8 cellular contexts compared by ENCODE assay signal in the genomic region with DNA sequence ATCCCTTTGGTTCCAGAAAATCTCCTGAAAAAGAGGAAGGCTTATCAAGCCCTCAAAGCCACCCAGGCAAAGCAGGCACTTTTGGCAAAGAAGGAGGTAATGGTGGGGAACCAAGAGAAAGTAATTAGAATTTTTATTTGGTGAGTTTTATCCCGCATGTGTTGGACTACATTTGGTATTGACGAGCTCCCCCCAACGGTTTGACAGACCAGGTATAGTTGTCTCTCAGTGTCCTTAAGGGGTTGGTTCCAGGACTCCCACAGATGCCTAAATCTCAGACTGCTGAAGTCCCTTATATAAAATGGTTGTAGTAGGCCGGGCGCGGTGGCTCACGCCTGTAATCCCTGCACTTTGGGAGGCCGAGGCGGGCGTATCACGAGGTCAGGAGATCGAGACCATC. TPM values are rescaled to one million over a fixed set of nuclear protein-coding genes. Genes with fewer than 3 reads are reported as not detected.
DNase-seq lines count a peak whose midpoint lies in the region; ATAC-seq, FAIRE-seq and TF ChIP-seq lines count a peak whose summit lies in the region.
"Not testable (repeated sequence)": the region's sequence is repeated elsewhere in the genome, so short reads cannot be mapped to it uniquely, and the experiment has no call there.

No MANE protein-coding gene starts in this region.

- not testable (repeated sequence) for TF ChIP-seq RAD21 in IMR-90 (IDR thresholded peaks at IDR 0.05; ENCODE audit: low read length); SK-N-SH (IDR thresholded peaks at IDR 0.05; ENCODE audit: low read length); H1 (IDR thresholded peaks at IDR 0.05 in 1 of 2, conservative IDR thresholded peaks at IDR 0.05 in 1 of 2; ENCODE audit: low read depth in 2 of 2, low read length in 2 of 2)

- peaks cover 52% of the 10 kb centered on the region for H3K79me2 ChIP-seq in SK-N-SH (ENCODE audit: insufficient read depth)
- H3K79me2 ChIP-seq in H1 (ENCODE audit: control insufficient read depth in 1 of 2, insufficient read depth in 2 of 2, low read length in 2 of 2): peaks cover 3 to 41% of the 10 kb centered on the region in 2 experiments; a peak in 3 of 4 replicates

- not testable (repeated sequence) for H3K9me3 Mint-ChIP-seq in CD4-positive, CD25-positive, alpha-beta regulatory T cell; activated naive CD8-positive, alpha-beta T cell (ENCODE audit: low read depth); neural crest cell

- dilution Hi-C loops in IMR-90 (cut with HindIII; ENCODE audit: low sequenced_read_pairs, unreplicated experiment): not testable (repeated sequence)

- 80% methylated on average over 1 of the region's 12 CpGs; no CpG with 5 or more reads in 1 of the 2 experiments for WGBS in IMR-90 (ENCODE audit: extremely low coverage in 2 of 2, insufficient read length in 1 of 2), 2 experiments
- 81% methylated on average over 12 of the region's 12 CpGs for WGBS in SK-N-SH (ENCODE audit: low lambda C conversion rate)
- WGBS in H1 (ENCODE audit: extremely low coverage in 1 of 2, insufficient coverage in 1 of 2, insufficient read length in 1 of 2, insufficient replicate concordance in 2 of 2, low coverage in 1 of 2, low lambda C conversion rate in 2 of 2, missing lambda C conversion rate in 1 of 2), 2 experiments: 91% methylated on average over 12 of the region's 12 CpGs; no CpG with 5 or more reads in 1 of the 2 experiments

- H3K9me3 ChIP-seq in CD4-positive, CD25-positive, alpha-beta regulatory T cell (ENCODE audit: control insufficient read depth in 2 of 2, low read length in 2 of 2); IMR-90 (ENCODE audit: control insufficient read depth, insufficient read depth, low read length); SK-N-SH; H1 (ENCODE audit: insufficient read depth in 2 of 2, low read depth in 1 of 2, low read length in 1 of 2); iPS-18c (ENCODE audit: control insufficient read depth, insufficient read depth, low read length); stomach smooth muscle (ENCODE audit: control insufficient read depth in 2 of 2, low read length in 2 of 2): not testable (repeated sequence)

- FAIRE-seq in H1 (lab: Jason Lieb, UNC): not testable (repeated sequence)

- H3K79me1 ChIP-seq in IMR-90 (ENCODE audit: low read depth in 1 of 2, low read length in 2 of 2): peaks cover 20 to 37% of the 10 kb centered on the region in 2 experiments
- not testable (repeated sequence) for H3K79me1 ChIP-seq in H1 (ENCODE audit: low read depth, low read length)

- not testable (repeated sequence) for H2BK20ac ChIP-seq in IMR-90 (ENCODE audit: low read depth, low read length); H1 (ENCODE audit: low read length)

- H3K36me3 Mint-ChIP-seq in CD4-positive, CD25-positive, alpha-beta regulatory T cell: peaks cover 27% of the 10 kb centered on the region
- not testable (repeated sequence) for H3K36me3 Mint-ChIP-seq in activated naive CD8-positive, alpha-beta T cell
- peaks cover 22% of the 10 kb centered on the region for H3K36me3 Mint-ChIP-seq in neural crest cell (ENCODE audit: low read depth)

- not testable (repeated sequence) for DNase-seq in CD4-positive, CD25-positive, alpha-beta regulatory T cell; IMR-90; SK-N-SH; H1 (ENCODE audit: low read depth in 1 of 2, low spot score in 2 of 2); neural crest cell (ENCODE audit: low read depth, low spot score)

- H4K91ac ChIP-seq in IMR-90 (ENCODE audit: insufficient read depth, low read depth, low read length); H1 (replicated peaks; ENCODE audit: insufficient read length, low read length): not testable (repeated sequence)

- peaks cover 23% of the 10 kb centered on the region for H3K4me1 ChIP-seq in CD4-positive, CD25-positive, alpha-beta regulatory T cell (ENCODE audit: control insufficient read depth, insufficient read depth, low read length, poor library complexity, severe bottlenecking)
- H3K4me1 ChIP-seq in IMR-90 (ENCODE audit: control insufficient read depth, insufficient read depth, low read length); SK-N-SH (ENCODE audit: control insufficient read depth in 1 of 2, insufficient read depth in 2 of 2, low read depth in 1 of 2, low read length in 1 of 2); H1 (replicated peaks in 1 of 4; ENCODE audit: control insufficient read depth in 3 of 4, insufficient read depth in 4 of 4, low read length in 3 of 4): not testable (repeated sequence)
- peaks cover 18% of the 10 kb centered on the region for H3K4me1 ChIP-seq in stomach smooth muscle (ENCODE audit: control insufficient read depth, insufficient read depth, low read length)

- H2AK5ac ChIP-seq in IMR-90 (ENCODE audit: low read depth, low read length); H1 (ENCODE audit: low read depth, low read length): not testable (repeated sequence)

- not testable (repeated sequence) for H3K4ac ChIP-seq in IMR-90 (ENCODE audit: low read depth, low read length); H1 (replicated peaks; ENCODE audit: insufficient read length, low read depth, low read length)

- POLR2A ChIA-PET in IMR-90 (lab: Charles Lee; ENCODE audit: unreplicated experiment): not testable (repeated sequence)
- POLR2A ChIA-PET in SK-N-SH (lab: Yijun Ruan, JAX) (interaction anchor here (0.9 to 2.7 kb wide), 3 partner anchors 9 to 219 kb away, joined by 3 to 18 read pairs (median 4); a partner anchor contains a TSS), H1 (lab: Charles Lee; ENCODE audit: partially characterized antibody) (interaction anchor here (0.6 to 7.2 kb wide), 10 partner anchors 9 to 191 kb away, joined by 3 to 130 read pairs (median 6); partner anchors contain the start of genes CNPY3, KLHDC3, MEA1 and TBCC)

- intact Hi-C loops in IMR-90 (cut with micrococcal nuclease): not testable (repeated sequence)

- CTCF ChIA-PET in IMR-90 (lab: Yijun Ruan, JAX): not testable (repeated sequence)
- CTCF ChIA-PET in SK-N-SH (lab: Yijun Ruan, JAX): interaction anchor here (0.6 to 1.3 kb wide), 2 partner anchors 9 to 155 kb away, joined by 3 read pairs; no protein-coding TSS in a partner anchor
- CTCF ChIA-PET in H1 (lab: Charles Lee; ENCODE audit: partially characterized antibody): interaction anchor here (0.7 to 1.6 kb wide), 4 partner anchors 18 to 174 kb away, joined by 3 to 4 read pairs (median 4); no protein-coding TSS in a partner anchor

- not testable (repeated sequence) for BruUV-seq in IMR-90 (replicated peaks; lab: Mats Ljungman, UMichigan)

- H4K8ac ChIP-seq in IMR-90 (ENCODE audit: low read depth in 2 of 2, low read length in 2 of 2): peak overlapping the region in 1 of 2 experiments; percentile 97; a peak in 2 of 4 replicates
- not testable (repeated sequence) for H4K8ac ChIP-seq in H1 (ENCODE audit: extremely low read depth, insufficient read depth, low read length)

- H3K9me2 ChIP-seq in SK-N-SH: not testable (repeated sequence)

- peak overlapping the region; percentile 24; the same call in 1 of the 2 replicates for H3K56ac ChIP-seq in IMR-90 (ENCODE audit: extremely low read depth, insufficient read depth, low read length)
- H3K56ac ChIP-seq in H1 (replicated peaks; ENCODE audit: insufficient read length, low read depth, low read length): not testable (repeated sequence)

- H3K23ac ChIP-seq in IMR-90 (ENCODE audit: low read depth, low read length); H1 (ENCODE audit: insufficient read length): not testable (repeated sequence)

- in situ Hi-C loops in IMR-90 (cut with MboI; ENCODE audit: low sequenced_read_pairs): loop anchor here (25.0 kb wide), 1 partner anchor 794 kb away; no protein-coding TSS in a partner anchor

- not testable (repeated sequence) for H2BK5ac ChIP-seq in IMR-90 (ENCODE audit: low read depth, low read length, poor library complexity, severe bottlenecking); H1 (ENCODE audit: low read depth, low read length)

- not testable (repeated sequence) for H3K14ac ChIP-seq in IMR-90 (replicated peaks; ENCODE audit: low read depth, low read length); H1 (ENCODE audit: insufficient read length)

- not testable (repeated sequence) for H2AFZ ChIP-seq in IMR-90 (replicated peaks; ENCODE audit: low read length, poor library complexity); SK-N-SH (ENCODE audit: low read depth); H1 (ENCODE audit: low read length)

- not testable (repeated sequence) for TF ChIP-seq EP300 in SK-N-SH (IDR thresholded peaks at IDR 0.05; ENCODE audit: borderline replicate concordance in 1 of 2, low read depth in 1 of 2, low read length in 1 of 2); H1 (IDR thresholded peaks at IDR 0.05; ENCODE audit: borderline replicate concordance in 1 of 2, low read depth in 2 of 2, low read length in 2 of 2)

- H3K27ac Mint-ChIP-seq in CD4-positive, CD25-positive, alpha-beta regulatory T cell: peak overlapping the region; percentile 99 to 100 (median 99)
- H3K27ac Mint-ChIP-seq in activated naive CD8-positive, alpha-beta T cell: peak overlapping the region; percentile 99
- peak overlapping the region; percentile 100 for H3K27ac Mint-ChIP-seq in neural crest cell (ENCODE audit: unreplicated experiment)

- H3K4me3 ChIP-seq in CD4-positive, CD25-positive, alpha-beta regulatory T cell (ENCODE audit: low read depth, low read length): peak overlapping the region; percentile 98
- H3K4me3 ChIP-seq in IMR-90 (ENCODE audit: insufficient read depth, low read depth, low read length): peak overlapping the region; percentile 69; the same call in 1 of the 2 replicates
- peak overlapping the region; percentile 74 to 87 for H3K4me3 ChIP-seq in SK-N-SH (ENCODE audit: low read depth in 2 of 2, low read length in 1 of 2)
- peak overlapping the region in 3 of 4 experiments; percentile 89 to 99 (median 98); a peak in 5 of 8 replicates for H3K4me3 ChIP-seq in H1 (ENCODE audit: extremely low read depth in 1 of 4, insufficient read depth in 2 of 4, low read depth in 3 of 4, low read length in 4 of 4)
- peak overlapping the region; percentile 85; the same call in 1 of the 2 replicates for H3K4me3 ChIP-seq in iPS-18c (ENCODE audit: insufficient read depth, low read depth, low read length)
- peak overlapping the region; percentile 23 to 96 for H3K4me3 ChIP-seq in stomach smooth muscle (ENCODE audit: low read length in 2 of 2)

- H4K20me1 ChIP-seq in IMR-90 (ENCODE audit: insufficient read depth, low read length); SK-N-SH (ENCODE audit: insufficient read depth): not testable (repeated sequence)
- peaks cover 3 to 14% of the 10 kb centered on the region in 2 experiments for H4K20me1 ChIP-seq in H1 (replicated peaks in 1 of 2; ENCODE audit: control insufficient read depth in 1 of 2, insufficient read depth in 2 of 2, low read length in 2 of 2)

- peaks cover 0 to 39% (median 15%) of the 10 kb centered on the region in 4 donors for H3K4me1 Mint-ChIP-seq in CD4-positive, CD25-positive, alpha-beta regulatory T cell
- peaks cover 27% of the 10 kb centered on the region for H3K4me1 Mint-ChIP-seq in activated naive CD8-positive, alpha-beta T cell (ENCODE audit: low read depth)
- peaks cover 18% of the 10 kb centered on the region for H3K4me1 Mint-ChIP-seq in neural crest cell

- H3K23me2 ChIP-seq in H1 (ENCODE audit: low read depth, low read length): not testable (repeated sequence)

- H3K27ac ChIP-seq in CD4-positive, CD25-positive, alpha-beta regulatory T cell (ENCODE audit: insufficient read depth, low read length, poor library complexity, severe bottlenecking): peak overlapping the region; percentile 93
- not testable (repeated sequence) for H3K27ac ChIP-seq in IMR-90 (ENCODE audit: insufficient read depth, low read length); H1 (ENCODE audit: low read depth, low read length)
- H3K27ac ChIP-seq in SK-N-SH (ENCODE audit: low read depth in 2 of 2, low read length in 1 of 2) (peak overlapping the region in 1 of 2 experiments; percentile 89; a peak in 1 of 4 replicates), stomach smooth muscle (ENCODE audit: low read length) (peak overlapping the region; percentile 95)

- H2BK12ac ChIP-seq in H1 (ENCODE audit: low read depth, low read length): not testable (repeated sequence)

- H2AK9ac ChIP-seq in IMR-90 (replicated peaks; ENCODE audit: low read depth, low read length, poor library complexity): not testable (repeated sequence)

- not testable (repeated sequence) for H2BK15ac ChIP-seq in IMR-90 (ENCODE audit: low read depth, low read length); H1 (ENCODE audit: low read length)

- TF ChIP-seq CTCF in IMR-90 (conservative IDR thresholded peaks at IDR 0.05; ENCODE audit: low read depth, low read length); SK-N-SH (IDR thresholded peaks at IDR 0.05); H1 (IDR thresholded peaks at IDR 0.05; ENCODE audit: control extremely low read depth in 1 of 3, insufficient read depth in 1 of 3, low read depth in 1 of 3, low read length in 3 of 3); neural crest cell (conservative IDR thresholded peaks at IDR 0.05): not testable (repeated sequence)

- H3K4me3 Mint-ChIP-seq in CD4-positive, CD25-positive, alpha-beta regulatory T cell: peak overlapping the region; percentile 93 to 99 (median 97)
- H3K4me3 Mint-ChIP-seq in activated naive CD8-positive, alpha-beta T cell: peak overlapping the region; percentile 96
- H3K4me3 Mint-ChIP-seq in neural crest cell: peak overlapping the region; percentile 99

- not testable (repeated sequence) for H3K9me1 ChIP-seq in IMR-90 (ENCODE audit: insufficient read depth, low read length)

- H3K4me2 ChIP-seq in IMR-90 (ENCODE audit: low read depth, low read length): peak overlapping the region; percentile 78
- peak overlapping the region; percentile 81 for H3K4me2 ChIP-seq in SK-N-SH
- peak overlapping the region; percentile 71 to 95; a peak in 3 of 4 replicates for H3K4me2 ChIP-seq in H1 (ENCODE audit: insufficient read depth in 1 of 2, low read depth in 2 of 2, low read length in 2 of 2)

- not testable (repeated sequence) for H3K18ac ChIP-seq in IMR-90 (ENCODE audit: low read depth, low read length); H1 (ENCODE audit: extremely low read depth, low read length)

- not testable (repeated sequence) for TF ChIP-seq POLR2A in IMR-90 (IDR thresholded peaks at IDR 0.05; ENCODE audit: low read depth, low read length); H1 (IDR thresholded peaks at IDR 0.05; ENCODE audit: control extremely low read depth in 1 of 2, low read depth in 2 of 2, low read length in 2 of 2)

- H3F3A ChIP-seq in SK-N-SH (replicated peaks; ENCODE audit: insufficient read depth): peaks cover 16% of the 10 kb centered on the region

- H2BK120ac ChIP-seq in IMR-90 (ENCODE audit: low read depth, low read length); H1 (replicated peaks; ENCODE audit: low read depth, low read length): not testable (repeated sequence)

- not testable (repeated sequence) for ATAC-seq in CD4-positive, CD25-positive, alpha-beta regulatory T cell (ENCODE audit: low read depth in 2 of 2); IMR-90 (ENCODE audit: low read depth)

- H3K27me3 ChIP-seq in CD4-positive, CD25-positive, alpha-beta regulatory T cell (ENCODE audit: control insufficient read depth, insufficient read depth, low read length); IMR-90 (ENCODE audit: control insufficient read depth, insufficient read depth, low read length); SK-N-SH (ENCODE audit: insufficient read depth); H1 (replicated peaks in 1 of 4; ENCODE audit: control insufficient read depth in 3 of 4, extremely low read depth in 1 of 4, insufficient read depth in 3 of 4, low read length in 3 of 4); stomach smooth muscle (ENCODE audit: control insufficient read depth in 1 of 2, insufficient read depth in 2 of 2, low read length in 2 of 2): not testable (repeated sequence)

- not testable (repeated sequence) for H3K27me3 Mint-ChIP-seq in CD4-positive, CD25-positive, alpha-beta regulatory T cell; activated naive CD8-positive, alpha-beta T cell; neural crest cell (ENCODE audit: low read depth)

- peaks cover 39% of the 10 kb centered on the region for H3K36me3 ChIP-seq in CD4-positive, CD25-positive, alpha-beta regulatory T cell (ENCODE audit: control insufficient read depth, insufficient read depth, low read length)
- peaks cover 33% of the 10 kb centered on the region for H3K36me3 ChIP-seq in IMR-90 (ENCODE audit: control insufficient read depth, insufficient read depth, low read length)
- H3K36me3 ChIP-seq in SK-N-SH (replicated peaks in 1 of 2; ENCODE audit: control insufficient read depth in 1 of 2, insufficient read depth in 2 of 2, low read length in 1 of 2): peaks cover 29 to 48% of the 10 kb centered on the region in 2 experiments
- H3K36me3 ChIP-seq in H1 (ENCODE audit: control insufficient read depth in 2 of 4, insufficient read depth in 4 of 4, low read length in 3 of 4): peaks cover 24 to 42% (median 37%) of the 10 kb centered on the region in 4 experiments
- peaks cover 25 to 28% of the 10 kb centered on the region in 2 donors for H3K36me3 ChIP-seq in stomach smooth muscle (ENCODE audit: control insufficient read depth in 2 of 2, insufficient read depth in 2 of 2, low read length in 2 of 2)

- not testable (repeated sequence) for H4K5ac ChIP-seq in IMR-90 (ENCODE audit: low read depth, low read length); H1 (ENCODE audit: insufficient read length, low read depth, low read length)

- peak overlapping the region; percentile 97 for H3K9ac ChIP-seq in IMR-90 (ENCODE audit: low read depth, low read length)
- peak overlapping the region; percentile 93 for H3K9ac ChIP-seq in SK-N-SH
- peak overlapping the region in 2 of 4 experiments; percentile 8 to 25; a peak in 3 of 7 replicates for H3K9ac ChIP-seq in H1 (replicated peaks in 1 of 4; ENCODE audit: extremely low read depth in 1 of 4, low read depth in 3 of 4, low read length in 3 of 4)
- H3K9ac ChIP-seq in stomach smooth muscle (ENCODE audit: low read length in 2 of 2): peak overlapping the region; percentile 90 to 99

RNA-seq across cellular contexts. Expression of gene RPL7L1, which starts 1.5 kb away (rescaled TPM):
- total RNA-seq in CD4-positive, CD25-positive, alpha-beta regulatory T cell: 64.4 TPM
- 10 to 100 TPM; 48.4 to 60.9 (median 54.2) TPM for polyA plus RNA-seq in CD4-positive, CD25-positive, alpha-beta regulatory T cell
- total RNA-seq in IMR-90 (2012; rRNA removed): 112 and 125 TPM in 2 replicates
- 31.3 and 43.0 TPM in 2 replicates for polyA plus RNA-seq in IMR-90 (2012; rRNA removed)
- polyA plus RNA-seq in IMR-90 (2012; cell fraction: cytosol; rRNA removed): 10.1 and 18.2 TPM in 2 replicates
- 3.2 and 12.8 TPM in 2 replicates for polyA plus RNA-seq in IMR-90 (2012; cell fraction: nucleus; rRNA removed; ENCODE audit: low replicate concordance)
- polyA plus RNA-seq in SK-N-SH (2012; rRNA removed): 22.1 and 28.7 TPM in 2 replicates
- 42.5 and 49.2 TPM in 2 replicates for polyA plus RNA-seq in SK-N-SH (2012; cell fraction: cytosol; rRNA removed)
- polyA plus RNA-seq in SK-N-SH (2012; cell fraction: nucleus; rRNA removed): 11.6 and 17.3 TPM in 2 replicates
- 112 and 117 TPM in 2 replicates for total RNA-seq in H1 (2021; fragmentation: NEBNext Ultra II Directional; extraction: Animal tissue kit (Norgen Biotek cat#: 25700))
- polyA plus RNA-seq in H1 (2011; rRNA removed): 29.3 and 31.0 TPM in 2 replicates
- 37.7 TPM for polyA plus RNA-seq in H1 (2011; cell fraction: cytosol; rRNA removed)
- polyA plus RNA-seq in H1 (2011; cell fraction: nucleus; rRNA removed): 25.4 TPM
- 71.5 to 104 TPM (median 83.2 TPM) in 4 replicates for polyA plus RNA-seq in H1 (2012, experiment 1 of 2)
- polyA plus RNA-seq in H1 (2012, experiment 2 of 2): 23.5 TPM
- 74.0 TPM for polyA plus RNA-seq in H1 (2013, experiment 1 of 2)
- polyA plus RNA-seq in H1 (2013, experiment 2 of 2): 70.7 TPM
- 51.0 and 54.5 TPM in 2 replicates for polyA minus RNA-seq in H1 (2011; rRNA and poly(A)+ RNA removed)
- polyA minus RNA-seq in H1 (2011; cell fraction: cytosol; rRNA and poly(A)+ RNA removed): 33.8 TPM
- 60.4 TPM for polyA minus RNA-seq in H1 (2011; cell fraction: nucleus; rRNA and poly(A)+ RNA removed)
- total RNA-seq in neural crest cell: 103 and 105 TPM in 2 replicates

RNA-seq across cellular contexts. Expression of gene PTCRA, which starts 35.0 kb away (rescaled TPM):
- 1.1 TPM for total RNA-seq in CD4-positive, CD25-positive, alpha-beta regulatory T cell
- not detected for polyA plus RNA-seq in CD4-positive, CD25-positive, alpha-beta regulatory T cell
- total RNA-seq in IMR-90 (2012; rRNA removed) (not detected in 2 replicates), neural crest cell (not detected in 2 replicates)
- polyA plus RNA-seq in IMR-90 (2012; rRNA removed) (not detected in 2 replicates), SK-N-SH (2012; rRNA removed) (not detected in 2 replicates), H1 (2011; rRNA removed) (not detected in 2 replicates)
- polyA plus RNA-seq in IMR-90 (2012; cell fraction: cytosol; rRNA removed): not detected in 2 replicates
- polyA plus RNA-seq in IMR-90 (2012; cell fraction: nucleus; rRNA removed; ENCODE audit: low replicate concordance): not detected in 2 replicates
- polyA plus RNA-seq in SK-N-SH (2012; cell fraction: cytosol; rRNA removed): not detected in 2 replicates
- not detected in 2 replicates for polyA plus RNA-seq in SK-N-SH (2012; cell fraction: nucleus; rRNA removed)
- not detected in 2 replicates for total RNA-seq in H1 (2021; fragmentation: NEBNext Ultra II Directional; extraction: Animal tissue kit (Norgen Biotek cat#: 25700))
- not detected for polyA plus RNA-seq in H1 (2011; cell fraction: cytosol; rRNA removed)
- not detected for polyA plus RNA-seq in H1 (2011; cell fraction: nucleus; rRNA removed)
- not detected in 4 replicates for polyA plus RNA-seq in H1 (2012, experiment 1 of 2)
- polyA plus RNA-seq in H1 (2012, experiment 2 of 2): not detected
- polyA plus RNA-seq in H1 (2013, experiment 1 of 2): not detected
- not detected for polyA plus RNA-seq in H1 (2013, experiment 2 of 2)
- not detected in 2 replicates for polyA minus RNA-seq in H1 (2011; rRNA and poly(A)+ RNA removed)
- polyA minus RNA-seq in H1 (2011; cell fraction: cytosol; rRNA and poly(A)+ RNA removed): not detected
- not detected for polyA minus RNA-seq in H1 (2011; cell fraction: nucleus; rRNA and poly(A)+ RNA removed)

RNA-seq across cellular contexts. Expression of gene CNPY3, which starts 48.4 kb away (rescaled TPM):
- 42.9 TPM for total RNA-seq in CD4-positive, CD25-positive, alpha-beta regulatory T cell
- polyA plus RNA-seq in CD4-positive, CD25-positive, alpha-beta regulatory T cell: 10 to 100 TPM; 79.2 to 88.8 (median 84.4) TPM
- total RNA-seq in IMR-90 (2012; rRNA removed): 13.3 and 15.3 TPM in 2 replicates
- polyA plus RNA-seq in IMR-90 (2012; rRNA removed): 39.2 and 39.8 TPM in 2 replicates
- 28.5 and 36.8 TPM in 2 replicates for polyA plus RNA-seq in IMR-90 (2012; cell fraction: cytosol; rRNA removed)
- polyA plus RNA-seq in IMR-90 (2012; cell fraction: nucleus; rRNA removed; ENCODE audit: low replicate concordance): 17.9 and 22.1 TPM in 2 replicates
- polyA plus RNA-seq in SK-N-SH (2012; rRNA removed): 59.2 and 77.5 TPM in 2 replicates
- 50.5 and 59.8 TPM in 2 replicates for polyA plus RNA-seq in SK-N-SH (2012; cell fraction: cytosol; rRNA removed)
- 53.7 and 63.5 TPM in 2 replicates for polyA plus RNA-seq in SK-N-SH (2012; cell fraction: nucleus; rRNA removed)
- total RNA-seq in H1 (2021; fragmentation: NEBNext Ultra II Directional; extraction: Animal tissue kit (Norgen Biotek cat#: 25700)): 64.5 and 67.9 TPM in 2 replicates
- 49.6 and 64.1 TPM in 2 replicates for polyA plus RNA-seq in H1 (2011; rRNA removed)
- polyA plus RNA-seq in H1 (2011; cell fraction: cytosol; rRNA removed): 60.8 TPM
- 51.3 TPM for polyA plus RNA-seq in H1 (2011; cell fraction: nucleus; rRNA removed)
- 61.8 to 73.0 TPM (median 65.9 TPM) in 4 replicates for polyA plus RNA-seq in H1 (2012, experiment 1 of 2)
- 69.9 TPM for polyA plus RNA-seq in H1 (2012, experiment 2 of 2)
- polyA plus RNA-seq in H1 (2013, experiment 1 of 2): 65.9 TPM
- polyA plus RNA-seq in H1 (2013, experiment 2 of 2): 80.1 TPM
- polyA minus RNA-seq in H1 (2011; rRNA and poly(A)+ RNA removed): 26.1 and 34.2 TPM in 2 replicates
- 27.1 TPM for polyA minus RNA-seq in H1 (2011; cell fraction: cytosol; rRNA and poly(A)+ RNA removed)
- 16.9 TPM for polyA minus RNA-seq in H1 (2011; cell fraction: nucleus; rRNA and poly(A)+ RNA removed)
- total RNA-seq in neural crest cell: 61.3 and 62.6 TPM in 2 replicates
